Comparison of ENCODE assay signal across 1 cellular context in the genomic region with DNA sequence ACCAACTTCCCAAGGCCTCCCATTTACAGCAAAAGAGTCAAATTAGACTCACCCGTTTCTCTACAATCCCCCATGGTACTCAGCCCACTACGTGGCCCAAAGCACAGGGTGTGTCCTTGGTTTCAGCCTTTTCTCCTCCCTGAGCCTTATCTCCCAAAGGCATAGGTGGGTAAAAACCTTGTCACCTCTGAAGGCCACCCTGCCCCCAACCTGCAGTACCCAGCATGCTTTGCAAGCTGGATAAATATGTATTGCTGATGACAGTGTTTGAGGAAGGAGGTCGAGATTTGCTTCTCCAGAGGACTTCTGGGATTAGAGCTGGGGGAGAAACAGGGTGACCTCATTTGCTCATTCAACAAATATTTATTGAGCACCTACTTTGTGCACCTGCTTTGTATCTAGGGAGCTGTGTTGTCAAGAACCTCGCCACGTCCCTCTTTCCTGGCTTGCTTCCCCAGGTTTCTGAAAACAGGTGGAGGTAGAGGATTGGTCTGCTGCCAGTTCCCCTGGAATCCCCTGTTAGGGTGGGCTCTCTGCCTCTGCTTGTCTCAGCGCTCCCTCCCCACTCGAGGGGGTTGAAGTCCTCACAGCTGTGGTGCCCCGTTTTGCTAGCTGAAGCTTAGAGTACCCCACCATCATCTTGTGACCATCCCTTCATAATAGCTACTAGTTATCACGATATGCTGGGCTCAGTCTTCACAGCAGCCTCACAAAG.
TF ChIP-seq lines count a peak whose summit lies in the region.

No MANE protein-coding gene starts in this region.

TF ChIP-seq in HepG2, 621 proteins besides CTCF, POLR2A, EP300 and RAD21 (continued from another document and continues in another):
- TF ChIP-seq, protein P1, sequence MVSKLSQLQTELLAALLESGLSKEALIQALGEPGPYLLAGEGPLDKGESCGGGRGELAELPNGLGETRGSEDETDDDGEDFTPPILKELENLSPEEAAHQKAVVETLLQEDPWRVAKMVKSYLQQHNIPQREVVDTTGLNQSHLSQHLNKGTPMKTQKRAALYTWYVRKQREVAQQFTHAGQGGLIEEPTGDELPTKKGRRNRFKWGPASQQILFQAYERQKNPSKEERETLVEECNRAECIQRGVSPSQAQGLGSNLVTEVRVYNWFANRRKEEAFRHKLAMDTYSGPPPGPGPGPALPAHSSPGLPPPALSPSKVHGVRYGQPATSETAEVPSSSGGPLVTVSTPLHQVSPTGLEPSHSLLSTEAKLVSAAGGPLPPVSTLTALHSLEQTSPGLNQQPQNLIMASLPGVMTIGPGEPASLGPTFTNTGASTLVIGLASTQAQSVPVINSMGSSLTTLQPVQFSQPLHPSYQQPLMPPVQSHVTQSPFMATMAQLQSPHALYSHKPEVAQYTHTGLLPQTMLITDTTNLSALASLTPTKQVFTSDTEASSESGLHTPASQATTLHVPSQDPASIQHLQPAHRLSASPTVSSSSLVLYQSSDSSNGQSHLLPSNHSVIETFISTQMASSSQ (IDR thresholded peaks at IDR 0.05; ENCODE audit: low read depth): no peak
- TF ChIP-seq, protein P1 (CRISPR knock-in tag; IDR thresholded peaks at IDR 0.05; ENCODE audit: borderline replicate concordance): peak; percentile 59; the same call in 1 of the 2 replicates
- TF ChIP-seq NR2F2 (IDR thresholded peaks at IDR 0.05; ENCODE audit: borderline replicate concordance, low read depth) (no peak), ARID2 (CRISPR knock-in tag; IDR thresholded peaks at IDR 0.05; ENCODE audit: borderline replicate concordance) (no peak), SCMH1 (CRISPR knock-in tag; IDR thresholded peaks at IDR 0.05; ENCODE audit: borderline replicate concordance) (no peak), ZNF615 (CRISPR knock-in tag; IDR thresholded peaks at IDR 0.05; ENCODE audit: borderline replicate concordance) (no peak), MTA3 (CRISPR knock-in tag; IDR thresholded peaks at IDR 0.05) (no peak), RBAK (CRISPR knock-in tag; IDR thresholded peaks at IDR 0.05) (no peak), FOXA1 (IDR thresholded peaks at IDR 0.05) (no peak), FOXA1 (CRISPR knock-in tag; IDR thresholded peaks at IDR 0.05) (peak; percentile 77), XRCC5 (optimal IDR thresholded peaks at IDR 0.05; ENCODE audit: low read length) (no peak), PAX8 (CRISPR knock-in tag; IDR thresholded peaks at IDR 0.05; ENCODE audit: borderline replicate concordance) (no peak), SMAD1 (CRISPR knock-in tag; IDR thresholded peaks at IDR 0.05; ENCODE audit: borderline replicate concordance, low read depth) (no peak), HOXA7 (CRISPR knock-in tag; IDR thresholded peaks at IDR 0.05) (no peak), TARDBP (CRISPR knock-in tag; IDR thresholded peaks at IDR 0.05) (0 out of 2 replicates have a peak, but pooled peaks have one; percentile 30), PLRG1 (conservative IDR thresholded peaks at IDR 0.05) (no peak), MAF1 (CRISPR knock-in tag; IDR thresholded peaks at IDR 0.05; ENCODE audit: borderline replicate concordance) (no peak), RXRB (CRISPR knock-in tag; IDR thresholded peaks at IDR 0.05; ENCODE audit: borderline replicate concordance) (peak; percentile 68), NONO (IDR thresholded peaks at IDR 0.05) (no peak), NONO (CRISPR knock-in tag; conservative IDR thresholded peaks at IDR 0.05) (peak; percentile 57; the same call in 1 of the 2 replicates), ZNF160 (CRISPR knock-in tag; IDR thresholded peaks at IDR 0.05) (peak; percentile 35; the same call in 1 of the 2 replicates), NR1H2 (CRISPR knock-in tag; IDR thresholded peaks at IDR 0.05; ENCODE audit: borderline replicate concordance, low read depth) (no peak), KAT7 (CRISPR knock-in tag; IDR thresholded peaks at IDR 0.05; ENCODE audit: borderline replicate concordance) (no peak), GATA4 (IDR thresholded peaks at IDR 0.05; ENCODE audit: borderline replicate concordance, low read depth) (peak; percentile 31; the same call in 1 of the 2 replicates), REL (CRISPR knock-in tag; conservative IDR thresholded peaks at IDR 0.05) (no peak)
- TF ChIP-seq, protein P2, sequence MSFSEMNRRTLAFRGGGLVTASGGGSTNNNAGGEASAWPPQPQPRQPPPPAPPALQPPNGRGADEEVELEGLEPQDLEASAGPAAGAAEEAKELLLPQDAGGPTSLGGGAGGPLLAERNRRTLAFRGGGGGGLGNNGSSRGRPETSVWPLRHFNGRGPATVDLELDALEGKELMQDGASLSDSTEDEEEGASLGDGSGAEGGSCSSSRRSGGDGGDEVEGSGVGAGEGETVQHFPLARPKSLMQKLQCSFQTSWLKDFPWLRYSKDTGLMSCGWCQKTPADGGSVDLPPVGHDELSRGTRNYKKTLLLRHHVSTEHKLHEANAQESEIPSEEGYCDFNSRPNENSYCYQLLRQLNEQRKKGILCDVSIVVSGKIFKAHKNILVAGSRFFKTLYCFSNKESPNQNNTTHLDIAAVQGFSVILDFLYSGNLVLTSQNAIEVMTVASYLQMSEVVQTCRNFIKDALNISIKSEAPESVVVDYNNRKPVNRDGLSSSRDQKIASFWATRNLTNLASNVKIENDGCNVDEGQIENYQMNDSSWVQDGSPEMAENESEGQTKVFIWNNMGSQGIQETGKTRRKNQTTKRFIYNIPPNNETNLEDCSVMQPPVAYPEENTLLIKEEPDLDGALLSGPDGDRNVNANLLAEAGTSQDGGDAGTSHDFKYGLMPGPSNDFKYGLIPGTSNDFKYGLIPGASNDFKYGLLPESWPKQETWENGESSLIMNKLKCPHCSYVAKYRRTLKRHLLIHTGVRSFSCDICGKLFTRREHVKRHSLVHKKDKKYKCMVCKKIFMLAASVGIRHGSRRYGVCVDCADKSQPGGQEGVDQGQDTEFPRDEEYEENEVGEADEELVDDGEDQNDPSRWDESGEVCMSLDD (CRISPR knock-in tag; IDR thresholded peaks at IDR 0.05; ENCODE audit: borderline replicate concordance): no peak
- TF ChIP-seq, protein P3, sequence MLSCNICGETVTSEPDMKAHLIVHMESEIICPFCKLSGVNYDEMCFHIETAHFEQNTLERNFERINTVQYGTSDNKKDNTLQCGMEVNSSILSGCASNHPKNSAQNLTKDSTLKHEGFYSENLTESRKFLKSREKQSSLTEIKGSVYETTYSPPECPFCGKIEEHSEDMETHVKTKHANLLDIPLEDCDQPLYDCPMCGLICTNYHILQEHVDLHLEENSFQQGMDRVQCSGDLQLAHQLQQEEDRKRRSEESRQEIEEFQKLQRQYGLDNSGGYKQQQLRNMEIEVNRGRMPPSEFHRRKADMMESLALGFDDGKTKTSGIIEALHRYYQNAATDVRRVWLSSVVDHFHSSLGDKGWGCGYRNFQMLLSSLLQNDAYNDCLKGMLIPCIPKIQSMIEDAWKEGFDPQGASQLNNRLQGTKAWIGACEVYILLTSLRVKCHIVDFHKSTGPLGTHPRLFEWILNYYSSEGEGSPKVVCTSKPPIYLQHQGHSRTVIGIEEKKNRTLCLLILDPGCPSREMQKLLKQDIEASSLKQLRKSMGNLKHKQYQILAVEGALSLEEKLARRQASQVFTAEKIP (CRISPR knock-in tag; IDR thresholded peaks at IDR 0.05; ENCODE audit: borderline replicate concordance): no peak
- TF ChIP-seq, protein P4, sequence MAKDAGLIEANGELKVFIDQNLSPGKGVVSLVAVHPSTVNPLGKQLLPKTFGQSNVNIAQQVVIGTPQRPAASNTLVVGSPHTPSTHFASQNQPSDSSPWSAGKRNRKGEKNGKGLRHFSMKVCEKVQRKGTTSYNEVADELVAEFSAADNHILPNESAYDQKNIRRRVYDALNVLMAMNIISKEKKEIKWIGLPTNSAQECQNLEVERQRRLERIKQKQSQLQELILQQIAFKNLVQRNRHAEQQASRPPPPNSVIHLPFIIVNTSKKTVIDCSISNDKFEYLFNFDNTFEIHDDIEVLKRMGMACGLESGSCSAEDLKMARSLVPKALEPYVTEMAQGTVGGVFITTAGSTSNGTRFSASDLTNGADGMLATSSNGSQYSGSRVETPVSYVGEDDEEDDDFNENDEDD (CRISPR knock-in tag; IDR thresholded peaks at IDR 0.05; ENCODE audit: borderline replicate concordance): no peak
- TF ChIP-seq, protein P5, sequence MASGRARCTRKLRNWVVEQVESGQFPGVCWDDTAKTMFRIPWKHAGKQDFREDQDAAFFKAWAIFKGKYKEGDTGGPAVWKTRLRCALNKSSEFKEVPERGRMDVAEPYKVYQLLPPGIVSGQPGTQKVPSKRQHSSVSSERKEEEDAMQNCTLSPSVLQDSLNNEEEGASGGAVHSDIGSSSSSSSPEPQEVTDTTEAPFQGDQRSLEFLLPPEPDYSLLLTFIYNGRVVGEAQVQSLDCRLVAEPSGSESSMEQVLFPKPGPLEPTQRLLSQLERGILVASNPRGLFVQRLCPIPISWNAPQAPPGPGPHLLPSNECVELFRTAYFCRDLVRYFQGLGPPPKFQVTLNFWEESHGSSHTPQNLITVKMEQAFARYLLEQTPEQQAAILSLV (CRISPR knock-in tag; IDR thresholded peaks at IDR 0.05; ENCODE audit: borderline replicate concordance): no peak
- TF ChIP-seq, protein P6, sequence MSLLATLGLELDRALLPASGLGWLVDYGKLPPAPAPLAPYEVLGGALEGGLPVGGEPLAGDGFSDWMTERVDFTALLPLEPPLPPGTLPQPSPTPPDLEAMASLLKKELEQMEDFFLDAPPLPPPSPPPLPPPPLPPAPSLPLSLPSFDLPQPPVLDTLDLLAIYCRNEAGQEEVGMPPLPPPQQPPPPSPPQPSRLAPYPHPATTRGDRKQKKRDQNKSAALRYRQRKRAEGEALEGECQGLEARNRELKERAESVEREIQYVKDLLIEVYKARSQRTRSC (CRISPR knock-in tag; IDR thresholded peaks at IDR 0.05; ENCODE audit: low read depth): no peak
- TF ChIP-seq, protein P7, sequence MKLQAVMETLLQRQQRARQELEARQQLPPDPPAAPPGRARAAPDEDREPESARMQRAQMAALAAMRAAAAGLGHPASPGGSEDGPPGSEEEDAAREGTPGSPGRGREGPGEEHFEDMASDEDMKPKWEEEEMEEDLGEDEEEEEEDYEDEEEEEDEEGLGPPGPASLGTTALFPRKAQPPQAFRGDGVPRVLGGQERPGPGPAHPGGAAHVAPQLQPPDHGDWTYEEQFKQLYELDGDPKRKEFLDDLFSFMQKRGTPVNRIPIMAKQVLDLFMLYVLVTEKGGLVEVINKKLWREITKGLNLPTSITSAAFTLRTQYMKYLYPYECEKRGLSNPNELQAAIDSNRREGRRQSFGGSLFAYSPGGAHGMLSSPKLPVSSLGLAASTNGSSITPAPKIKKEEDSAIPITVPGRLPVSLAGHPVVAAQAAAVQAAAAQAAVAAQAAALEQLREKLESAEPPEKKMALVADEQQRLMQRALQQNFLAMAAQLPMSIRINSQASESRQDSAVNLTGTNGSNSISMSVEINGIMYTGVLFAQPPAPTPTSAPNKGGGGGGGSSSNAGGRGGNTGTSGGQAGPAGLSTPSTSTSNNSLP (IDR thresholded peaks at IDR 0.05; ENCODE audit: low read depth, low read length): peak; percentile 19; the same call in 1 of the 2 replicates
- TF ChIP-seq, protein P8, sequence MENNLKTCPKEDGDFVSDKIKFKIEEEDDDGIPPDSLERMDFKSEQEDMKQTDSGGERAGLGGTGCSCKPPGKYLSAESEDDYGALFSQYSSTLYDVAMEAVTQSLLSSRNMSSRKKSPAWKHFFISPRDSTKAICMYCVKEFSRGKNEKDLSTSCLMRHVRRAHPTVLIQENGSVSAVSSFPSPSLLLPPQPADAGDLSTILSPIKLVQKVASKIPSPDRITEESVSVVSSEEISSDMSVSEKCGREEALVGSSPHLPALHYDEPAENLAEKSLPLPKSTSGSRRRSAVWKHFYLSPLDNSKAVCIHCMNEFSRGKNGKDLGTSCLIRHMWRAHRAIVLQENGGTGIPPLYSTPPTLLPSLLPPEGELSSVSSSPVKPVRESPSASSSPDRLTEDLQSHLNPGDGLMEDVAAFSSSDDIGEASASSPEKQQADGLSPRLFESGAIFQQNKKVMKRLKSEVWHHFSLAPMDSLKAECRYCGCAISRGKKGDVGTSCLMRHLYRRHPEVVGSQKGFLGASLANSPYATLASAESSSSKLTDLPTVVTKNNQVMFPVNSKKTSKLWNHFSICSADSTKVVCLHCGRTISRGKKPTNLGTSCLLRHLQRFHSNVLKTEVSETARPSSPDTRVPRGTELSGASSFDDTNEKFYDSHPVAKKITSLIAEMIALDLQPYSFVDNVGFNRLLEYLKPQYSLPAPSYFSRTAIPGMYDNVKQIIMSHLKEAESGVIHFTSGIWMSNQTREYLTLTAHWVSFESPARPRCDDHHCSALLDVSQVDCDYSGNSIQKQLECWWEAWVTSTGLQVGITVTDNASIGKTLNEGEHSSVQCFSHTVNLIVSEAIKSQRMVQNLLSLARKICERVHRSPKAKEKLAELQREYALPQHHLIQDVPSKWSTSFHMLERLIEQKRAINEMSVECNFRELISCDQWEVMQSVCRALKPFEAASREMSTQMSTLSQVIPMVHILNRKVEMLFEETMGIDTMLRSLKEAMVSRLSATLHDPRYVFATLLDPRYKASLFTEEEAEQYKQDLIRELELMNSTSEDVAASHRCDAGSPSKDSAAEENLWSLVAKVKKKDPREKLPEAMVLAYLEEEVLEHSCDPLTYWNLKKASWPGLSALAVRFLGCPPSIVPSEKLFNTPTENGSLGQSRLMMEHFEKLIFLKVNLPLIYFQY (CRISPR knock-in tag; IDR thresholded peaks at IDR 0.05; ENCODE audit: borderline replicate concordance): no peak
- TF ChIP-seq, protein P9, sequence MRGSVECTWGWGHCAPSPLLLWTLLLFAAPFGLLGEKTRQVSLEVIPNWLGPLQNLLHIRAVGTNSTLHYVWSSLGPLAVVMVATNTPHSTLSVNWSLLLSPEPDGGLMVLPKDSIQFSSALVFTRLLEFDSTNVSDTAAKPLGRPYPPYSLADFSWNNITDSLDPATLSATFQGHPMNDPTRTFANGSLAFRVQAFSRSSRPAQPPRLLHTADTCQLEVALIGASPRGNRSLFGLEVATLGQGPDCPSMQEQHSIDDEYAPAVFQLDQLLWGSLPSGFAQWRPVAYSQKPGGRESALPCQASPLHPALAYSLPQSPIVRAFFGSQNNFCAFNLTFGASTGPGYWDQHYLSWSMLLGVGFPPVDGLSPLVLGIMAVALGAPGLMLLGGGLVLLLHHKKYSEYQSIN (CRISPR knock-in tag; IDR thresholded peaks at IDR 0.05; ENCODE audit: borderline replicate concordance): no peak
